1 cellular context compared by ENCODE assay signal in genomic region chr1:15678578-15678977, GRCh38.
TF ChIP-seq lines count a peak whose summit lies in the region.

No MANE protein-coding gene starts in this region.

TF ChIP-seq in H1, 55 proteins besides CTCF, POLR2A, EP300 and RAD21:
- TF ChIP-seq JUND (IDR thresholded peaks at IDR 0.05; ENCODE audit: low read length) = 0 out of 2 replicates have a peak, but pooled peaks have one; percentile 16
- no peak for TF ChIP-seq MAX (IDR thresholded peaks at IDR 0.05)
TF ChIP-seq in H1: peak in this region for 1.
